Comparison of ENCODE assay signal across 8 cellular contexts in genomic region chr13:102399791-102400618, GRCh38. TPM values are rescaled to one million over a fixed set of nuclear protein-coding genes. Genes with fewer than 3 reads are reported as not detected.
DNase-seq lines count a peak whose midpoint lies in the region; ATAC-seq and TF ChIP-seq lines count a peak whose summit lies in the region.

No MANE protein-coding gene starts in this region.

- intact Hi-C loops in ovary (cut with DNase I) = no loop called here

- H3K4me3 Mint-ChIP-seq in activated T-helper 17 cell treated with anti-CD3 and anti-CD28 coated beads, Interleukin-2, amount 50 U/mL, for 72 hours = peak overlapping the region; percentile 71

- WGBS in ovary, 3 donors = 1 to 2% (median 1%) methylated on average over 47 to 56 of the region's 56 CpGs

- H3K27me3 ChIP-seq in HUES6 (ENCODE audit: control insufficient read depth, insufficient read depth, low read length) (peaks cover 55% of the 10 kb centered on the region), ovary (no peaks in the 10 kb centered on the region)

- peak; percentile 49 for ATAC-seq in activated T-helper 17 cell treated with anti-CD3 and anti-CD28 coated beads, Interleukin-2, amount 50 U/mL, for 72 hours (replicated peaks)
- ATAC-seq in GM21526 (IDR thresholded peaks at IDR 0.05; ENCODE audit: low FRiP score, unreplicated experiment) = no peak

- no peak overlapping the region for H3K27ac ChIP-seq in HUES6 (ENCODE audit: low read depth, low read length)
- H3K27ac ChIP-seq in ovary = no peak overlapping the region

- peak; percentile 22 for DNase-seq in activated CD4-positive, alpha-beta T cell treated with anti-CD3 and anti-CD28 coated beads for 48 hours
- DNase-seq in activated CD4-positive, alpha-beta T cell treated with anti-CD3 and anti-CD28 coated beads, Interleukin-2, amount 50 U/mL, for 1 hour = no peak
- DNase-seq in germinal center (ENCODE audit: low spot score) = peak; percentile 22
- DNase-seq in ovary = no peak
- DNase-seq in dedifferentiated amniotic fluid mesenchymal stem cell (ENCODE audit: extremely low spot score) = no peak

- H3K9ac ChIP-seq in HUES6 (ENCODE audit: low read length) = peak overlapping the region; percentile 29

- peaks cover 13% of the 10 kb centered on the region for H3K4me1 ChIP-seq in HUES6 (ENCODE audit: control insufficient read depth, insufficient read depth, low read length)
- H3K4me1 ChIP-seq in ovary (ENCODE audit: insufficient read depth) = peaks cover 2% of the 10 kb centered on the region

- peak overlapping the region; percentile 82 for H3K4me3 ChIP-seq in HUES6 (ENCODE audit: low read depth, low read length)
- H3K4me3 ChIP-seq in ovary = peak overlapping the region; percentile 38

- H3K36me3 ChIP-seq in HUES6 (ENCODE audit: control insufficient read depth, insufficient read depth, low read length) (no peaks in the 10 kb centered on the region), ovary (no peaks in the 10 kb centered on the region)

- TF ChIP-seq POLR2A in ovary (IDR thresholded peaks at IDR 0.05) = no peak

- no peak for TF ChIP-seq EP300 in ovary (IDR thresholded peaks at IDR 0.05)

- TF ChIP-seq CTCF in ovary (IDR thresholded peaks at IDR 0.05) = no peak

- no peak overlapping the region for H3K27ac Mint-ChIP-seq in activated T-helper 17 cell treated with anti-CD3 and anti-CD28 coated beads, Interleukin-2, amount 50 U/mL, for 72 hours

- peaks cover 5% of the 10 kb centered on the region for H3K36me3 Mint-ChIP-seq in activated T-helper 17 cell treated with anti-CD3 and anti-CD28 coated beads, Interleukin-2, amount 50 U/mL, for 72 hours (ENCODE audit: low read depth)

- H3K9me3 ChIP-seq in HUES6 (ENCODE audit: control insufficient read depth, insufficient read depth, low read depth, low read length) (no peaks in the 10 kb centered on the region), ovary (no peaks in the 10 kb centered on the region)

- H3K9me3 Mint-ChIP-seq in activated T-helper 17 cell treated with anti-CD3 and anti-CD28 coated beads, Interleukin-2, amount 50 U/mL, for 72 hours = no peaks in the 10 kb centered on the region

- H3K4me1 Mint-ChIP-seq in activated T-helper 17 cell treated with anti-CD3 and anti-CD28 coated beads, Interleukin-2, amount 50 U/mL, for 72 hours = peaks cover 19% of the 10 kb centered on the region

- H3K27me3 Mint-ChIP-seq in activated T-helper 17 cell treated with anti-CD3 and anti-CD28 coated beads, Interleukin-2, amount 50 U/mL, for 72 hours = peaks cover 40% of the 10 kb centered on the region

RNA-seq across cellular contexts. Expression of gene FGF14, which starts 1.8 kb away (rescaled TPM):
- total RNA-seq in activated T-helper 17 cell treated with anti-CD3 and anti-CD28 coated beads, Interleukin-2, amount 50 U/mL, for 72 hours = not detected
- 1 to 10 TPM in 2 of 7 donors, under 1 TPM in 3, not detected in 2; 0.43 to 4.8 (median 0.60) TPM for total RNA-seq in ovary
- under 1 TPM; 0.06 to 0.80 TPM for polyA plus RNA-seq in ovary

Comparison
In these comparisons a context has a peak if more than half of its experiments do, and no peak if none do; other contexts are left out.
1. DNase-seq: peak in activated CD4-positive, alpha-beta T cell treated with anti-CD3 and anti-CD28 coated beads for 48 hours (single experiment) and germinal center (single experiment); none in activated CD4-positive, alpha-beta T cell treated with anti-CD3 and anti-CD28 coated beads, Interleukin-2, amount 50 U/mL, for 1 hour (single experiment), ovary (0 of 5) and dedifferentiated amniotic fluid mesenchymal stem cell (single experiment).